Comparison of ENCODE assay signal across 18 cellular contexts in the genomic region with DNA sequence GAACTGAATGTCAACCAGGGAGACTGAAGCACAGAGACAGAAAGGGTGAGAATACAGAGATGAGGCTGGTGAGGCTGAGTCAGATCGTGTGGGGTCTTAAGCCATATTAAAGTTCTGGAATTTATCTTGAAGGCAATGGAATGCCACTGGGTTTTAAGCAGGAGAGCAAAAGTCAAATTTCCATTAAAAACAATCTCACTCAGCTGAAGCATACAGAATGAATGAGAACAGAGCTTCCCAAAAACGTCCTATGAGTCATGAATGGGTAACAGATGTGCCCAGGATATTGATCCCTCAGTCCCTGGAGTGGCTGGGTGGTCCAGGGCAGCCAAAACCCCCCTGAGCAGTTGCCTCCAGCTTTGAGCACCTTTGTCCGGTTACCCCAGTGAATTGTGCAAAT. TPM values are rescaled to one million over a fixed set of nuclear protein-coding genes. Genes with fewer than 3 reads are reported as not detected.
DNase-seq lines count a peak whose midpoint lies in the region; TF ChIP-seq lines count a peak whose summit lies in the region.
"Had no signal": no experiment of that assay in that cellular context is flagged by ENCODE, and none has a peak within 500 bp of the region (broad histone marks: within the 10 kb centered on the region; RNA-seq: fewer than 3 reads in every experiment).

No MANE protein-coding gene starts in this region.

- H3K4me1 Mint-ChIP-seq in T-helper 1 cell treated with Interleukin-12 subunit alpha and Interleukin-12 subunit beta and Interleukin-4 antibody, amounts not matched to agents 30 μg/mL and 1 μg/mL, for 36 hours (ENCODE audit: low read depth) = peaks cover 52% of the 10 kb centered on the region
- peaks cover 25% of the 10 kb centered on the region for H3K4me1 Mint-ChIP-seq in HFFc6 (ENCODE audit: low read depth)
- peaks cover 35% of the 10 kb centered on the region for H3K4me1 Mint-ChIP-seq in osteocyte (ENCODE audit: unreplicated experiment)

- H3K9me3 Mint-ChIP-seq in T-helper 1 cell treated with Interleukin-12 subunit alpha and Interleukin-12 subunit beta and Interleukin-4 antibody, amounts not matched to agents 30 μg/mL and 1 μg/mL, for 36 hours = peaks cover 4% of the 10 kb centered on the region
- H3K9me3 Mint-ChIP-seq in HFFc6 = no peaks in the 10 kb centered on the region
- no peaks in the 10 kb centered on the region for H3K9me3 Mint-ChIP-seq in osteocyte (ENCODE audit: unreplicated experiment)
- H3K9me3 Mint-ChIP-seq: immature natural killer cell had no signal

- H3K9me3 ChIP-seq in Peyer's patch = no peaks in the 10 kb centered on the region
- H3K9me3 ChIP-seq: MG63 had no signal

- peaks cover 0 to 44% (median 7%) of the 10 kb centered on the region in 4 donors for H3K4me1 ChIP-seq in Peyer's patch

- no peak for TF ChIP-seq POLR2A in Peyer's patch (IDR thresholded peaks at IDR 0.05)

- peak overlapping the region; percentile 77 for H3K27ac Mint-ChIP-seq in T-helper 1 cell treated with Interleukin-12 subunit alpha and Interleukin-12 subunit beta and Interleukin-4 antibody, amounts not matched to agents 30 μg/mL and 1 μg/mL, for 36 hours
- peak overlapping the region; percentile 82 for H3K27ac Mint-ChIP-seq in HFFc6
- peak overlapping the region; percentile 69 for H3K27ac Mint-ChIP-seq in osteocyte (ENCODE audit: unreplicated experiment)
- H3K27ac Mint-ChIP-seq: mesothelial cell of epicardium had no signal

- DNase-seq in T-helper 1 cell (no peak), HFFc6 (peak; percentile 19), dedifferentiated amniotic fluid mesenchymal stem cell (ENCODE audit: extremely low spot score) (peak; percentile 38), osteocyte (ENCODE audit: extremely low spot score, unreplicated experiment) (no peak), Peyer's patch (no peak), brain microvascular endothelial cell (no peak), SIG-M5 (lab: John Stamatoyannopoulos, UW) (no peak)
- DNase-seq: cortex of kidney; foreskin melanocyte; immature natural killer cell; MG63; NCI-H2081 treated with DMSO at 0.1 percent for 48 hours; NCI-H82; nucleus accumbens; stimulated activated naive CD8-positive, alpha-beta T cell treated with anti-CD3 and anti-CD28 coated beads, Interleukin-15, Interleukin-2, amounts not matched to agents 100 U/mL and 50 U/mL, for 24 hours had no signal

- H3K4me3 ChIP-seq in Peyer's patch (no peak overlapping the region), brain microvascular endothelial cell (ENCODE audit: low read depth, low read length) (no peak overlapping the region)
- H3K4me3 ChIP-seq: MG63 had no signal

- peaks cover 28% of the 10 kb centered on the region for H3K36me3 Mint-ChIP-seq in T-helper 1 cell treated with Interleukin-12 subunit alpha and Interleukin-12 subunit beta and Interleukin-4 antibody, amounts not matched to agents 30 μg/mL and 1 μg/mL, for 36 hours (ENCODE audit: low read depth)
- H3K36me3 Mint-ChIP-seq in HFFc6 (ENCODE audit: low read depth) = peaks cover 22% of the 10 kb centered on the region
- peaks cover 19% of the 10 kb centered on the region for H3K36me3 Mint-ChIP-seq in osteocyte (ENCODE audit: unreplicated experiment)

- H3K27ac ChIP-seq in Peyer's patch (no peak overlapping the region), brain microvascular endothelial cell (no peak overlapping the region)
- H3K27ac ChIP-seq: 22Rv1 had no signal

- H3K27me3 ChIP-seq in Peyer's patch (no peaks in the 10 kb centered on the region), brain microvascular endothelial cell (replicated peaks) (no peaks in the 10 kb centered on the region)
- H3K27me3 ChIP-seq: MG63 had no signal

- H3K4me3 Mint-ChIP-seq in T-helper 1 cell treated with Interleukin-12 subunit alpha and Interleukin-12 subunit beta and Interleukin-4 antibody, amounts not matched to agents 30 μg/mL and 1 μg/mL, for 36 hours = peak overlapping the region; percentile 27
- H3K4me3 Mint-ChIP-seq in HFFc6 (peak overlapping the region; percentile 27), osteocyte (ENCODE audit: unreplicated experiment) (no peak overlapping the region)
- H3K4me3 Mint-ChIP-seq: immature natural killer cell, mesothelial cell of epicardium had no signal

- in situ Hi-C loops in brain microvascular endothelial cell (cut with HindIII; ENCODE audit: low pct_ligation_motif_present, low sequenced_read_pairs) = no loop called here

- H3K36me3 ChIP-seq in Peyer's patch (no peaks in the 10 kb centered on the region), brain microvascular endothelial cell (replicated peaks) (peaks cover 4% of the 10 kb centered on the region)

- TF ChIP-seq CTCF in HFFc6 (IDR thresholded peaks at IDR 0.05) (no peak), osteocyte (IDR thresholded peaks at IDR 0.05) (no peak), Peyer's patch (IDR thresholded peaks at IDR 0.05) (no peak), brain microvascular endothelial cell (IDR thresholded peaks at IDR 0.05; ENCODE audit: low read depth, low read length, missing control alignments) (no peak)

- H3K27me3 Mint-ChIP-seq in T-helper 1 cell treated with Interleukin-12 subunit alpha and Interleukin-12 subunit beta and Interleukin-4 antibody, amounts not matched to agents 30 μg/mL and 1 μg/mL, for 36 hours (ENCODE audit: low read depth) = no peaks in the 10 kb centered on the region
- no peaks in the 10 kb centered on the region for H3K27me3 Mint-ChIP-seq in HFFc6 (ENCODE audit: insufficient read depth)
- no peaks in the 10 kb centered on the region for H3K27me3 Mint-ChIP-seq in osteocyte (ENCODE audit: unreplicated experiment)

RNA-seq across cellular contexts. Expression of a gene that starts 44.9 kb away (rescaled TPM):
- total RNA-seq in HFFc6 (2021; fragmentation: NEBNext Ultra II Directional; extraction: Animal tissue kit (Norgen Biotek cat#: 25700)) = 10 to 100 TPM; 75.0 to 95.8 (median 89.0) TPM
- total RNA-seq in osteocyte (47.8 and 49.6 TPM in 2 replicates), Peyer's patch (100 to 1,000 TPM in 2 of 4 donors, 10 to 100 TPM in 2; 90.6 to 142 (median 109) TPM)

Comparison
In these comparisons a context has a peak if more than half of its experiments do, and no peak if none do; other contexts are left out.
1. DNase-seq: peak in HFFc6 (single experiment) and dedifferentiated amniotic fluid mesenchymal stem cell (single experiment); none in T-helper 1 cell (0 of 5), osteocyte (single experiment), Peyer's patch (0 of 3), brain microvascular endothelial cell (single experiment) and SIG-M5 (single experiment).
2. Peak in every context shown above with its lines, with median percentiles within 50 percentile points of each other: H3K27ac Mint-ChIP-seq.